ENCODE assay signal across 33 cellular contexts in the genomic region with DNA sequence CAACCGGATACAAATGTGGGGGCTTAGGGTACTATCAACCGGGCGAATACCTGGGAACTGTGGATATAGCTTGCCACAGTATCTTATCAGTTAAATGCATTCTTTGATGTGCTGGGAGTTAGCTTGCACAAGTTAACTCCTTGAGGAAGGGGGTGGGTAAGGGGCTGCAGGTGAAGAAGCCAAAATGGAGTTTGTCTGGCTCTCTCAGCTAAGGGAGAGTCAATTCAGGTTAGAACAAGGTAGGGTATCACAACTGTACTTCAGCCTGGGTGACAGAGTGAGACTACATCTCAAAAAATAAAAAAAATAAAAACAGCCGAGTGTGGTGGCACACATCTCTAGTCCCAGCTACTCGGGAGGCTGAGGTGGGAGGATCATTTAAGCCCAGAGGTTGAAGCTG. TPM values are rescaled to one million over a fixed set of nuclear protein-coding genes. Genes with fewer than 3 reads are reported as not detected.
"Had no signal": no experiment of that assay in that cellular context is flagged by ENCODE, and none has a peak within 500 bp of the region (broad histone marks: within the 10 kb centered on the region; RNA-seq: fewer than 3 reads in every experiment).

No MANE protein-coding gene starts in this region.

- H3K4me1 ChIP-seq: stomach, suprapubic skin, testis, thyroid gland, tibial artery, tibial nerve, transverse colon, upper lobe of left lung, upper lobe of right lung, uterus, vagina had no signal

- H3K9me3 ChIP-seq: suprapubic skin, testis, thyroid gland, tibial artery, transverse colon, upper lobe of right lung, uterus, vagina had no signal

- H3K27ac Mint-ChIP-seq: stimulated activated effector memory CD8-positive, alpha-beta T cell treated with anti-CD3 and anti-CD28 coated beads, Interleukin-12 subunit alpha, Interleukin-12 subunit beta, amount 100 ng/mL, for 72 hours; stimulated activated memory B cell treated with anti-CD40 and anti-IgM and Interleukin-4, amounts not matched to agents 10 μg/mL and 1 μg/mL and 100 μg/mL, for 72 hours; stimulated activated naive B cell treated with anti-CD40 and anti-IgM and Interleukin-4, amounts not matched to agents 10 μg/mL and 1 μg/mL and 100 μg/mL, for 72 hours; stimulated activated naive CD8-positive, alpha-beta T cell treated with anti-CD3 and anti-CD28 coated beads, Interleukin-15, Interleukin-2, amounts not matched to agents 100 ng/mL and 50 ng/mL, for 24 hours; type B pancreatic cell had no signal

- ATAC-seq: stimulated activated effector memory CD8-positive, alpha-beta T cell treated with anti-CD3 and anti-CD28 coated beads, Interleukin-12 subunit alpha, Interleukin-12 subunit beta, amount 100 ng/mL, for 72 hours; stimulated activated memory B cell treated with anti-CD40 and anti-IgM and Interleukin-4, amounts not matched to agents 10 μg/mL and 1 μg/mL and 100 μg/mL, for 72 hours; stimulated activated naive B cell treated with anti-CD40 and anti-IgM and Interleukin-4, amounts not matched to agents 10 μg/mL and 1 μg/mL and 100 μg/mL, for 72 hours; stimulated activated naive CD8-positive, alpha-beta T cell treated with anti-CD3 and anti-CD28 coated beads, Interleukin-15, amount 100 ng/mL, for 72 hours; stimulated activated naive CD8-positive, alpha-beta T cell treated with anti-CD3 and anti-CD28 coated beads, Interleukin-15, Interleukin-2, amounts not matched to agents 100 U/mL and 50 U/mL, for 24 hours; upper lobe of right lung had no signal

- H3K4me1 Mint-ChIP-seq: stimulated activated memory B cell treated with anti-CD40 and anti-IgM and Interleukin-4, amounts not matched to agents 10 μg/mL and 1 μg/mL and 100 μg/mL, for 72 hours; stimulated activated naive B cell treated with anti-CD40 and anti-IgM and Interleukin-4, amounts not matched to agents 10 μg/mL and 1 μg/mL and 100 μg/mL, for 72 hours had no signal

- H3K36me3 ChIP-seq: stomach, suprapubic skin, thoracic aorta, thyroid gland, tibial artery, tibial nerve, transverse colon, upper lobe of left lung, upper lobe of right lung, uterus, vagina had no signal

- H3K27me3 ChIP-seq: suprapubic skin, testis, thyroid gland, tibial nerve, transverse colon, upper lobe of left lung, upper lobe of right lung, uterus, vagina had no signal

- H3K27ac ChIP-seq: stomach, suprapubic skin, thoracic aorta, thyroid gland, tibial artery, tibial nerve, transverse colon, upper lobe of left lung, upper lobe of right lung, uterus, vagina had no signal

- H3K36me3 Mint-ChIP-seq: stimulated activated effector memory CD8-positive, alpha-beta T cell treated with anti-CD3 and anti-CD28 coated beads, Interleukin-12 subunit alpha, Interleukin-12 subunit beta, amount 100 ng/mL, for 72 hours; type B pancreatic cell had no signal

- H3K4me3 Mint-ChIP-seq: stimulated activated effector memory CD8-positive, alpha-beta T cell treated with anti-CD3 and anti-CD28 coated beads, Interleukin-12 subunit alpha, Interleukin-12 subunit beta, amount 100 ng/mL, for 72 hours; stimulated activated memory B cell treated with anti-CD40 and anti-IgM and Interleukin-4, amounts not matched to agents 10 μg/mL and 1 μg/mL and 100 μg/mL, for 72 hours; stimulated activated naive B cell treated with anti-CD40 and anti-IgM and Interleukin-4, amounts not matched to agents 10 μg/mL and 1 μg/mL and 100 μg/mL, for 72 hours; stimulated activated naive CD8-positive, alpha-beta T cell treated with anti-CD3 and anti-CD28 coated beads, Interleukin-15, amount 100 ng/mL, for 72 hours; stimulated activated naive CD8-positive, alpha-beta T cell treated with anti-CD3 and anti-CD28 coated beads, Interleukin-15, Interleukin-2, amounts not matched to agents 100 ng/mL and 50 ng/mL, for 24 hours; type B pancreatic cell had no signal

- DNase-seq: stimulated activated CD4-positive, alpha-beta T cell treated with anti-CD3 and anti-CD28 coated beads, Interleukin-2, amount 100 ng/mL, for 48 hours; stimulated activated CD4-positive, alpha-beta T cell treated with anti-CD3 and anti-CD28 coated beads, Interleukin-4, amount 100 ng/mL, for 1 hour; stimulated activated CD4-positive, alpha-beta T cell treated with anti-CD3 and anti-CD28 coated beads, Interleukin-4, amount 100 ng/mL, for 24 hours; stimulated activated CD4-positive, alpha-beta T cell treated with anti-CD3 and anti-CD28 coated beads, Interleukin-4, amount 100 ng/mL, for 4 hours; stimulated activated CD8-positive, alpha-beta memory T cell treated with anti-CD3 and anti-CD28 coated beads, Interleukin-4, amount 100 ng/mL, for 48 hours; stimulated activated naive B cell treated with anti-CD40 and anti-IgM and Interleukin-4, amounts not matched to agents 10 μg/mL and 1 μg/mL and 100 μg/mL, for 72 hours; stimulated activated naive CD4-positive, alpha-beta T cell; stimulated activated naive CD4-positive, alpha-beta T cell treated with Interleukin-2 at 50 U/mL for 16 hours; stimulated activated naive CD8-positive, alpha-beta T cell treated with anti-CD3 and anti-CD28 coated beads, Interleukin-15, amount 100 ng/mL, for 72 hours; stimulated activated naive CD8-positive, alpha-beta T cell treated with anti-CD3 and anti-CD28 coated beads, Interleukin-15, Interleukin-2, amounts not matched to agents 100 U/mL and 50 U/mL, for 24 hours; stomach; substantia nigra; testis; thyroid gland; tibial artery; transverse colon; trophoblast cell; upper lobe of left lung; upper lobe of right lung; uterus had no signal

- H3K27me3 Mint-ChIP-seq: stimulated activated memory B cell treated with anti-CD40 and anti-IgM and Interleukin-4, amounts not matched to agents 10 μg/mL and 1 μg/mL and 100 μg/mL, for 72 hours; stimulated activated naive CD8-positive, alpha-beta T cell treated with anti-CD3 and anti-CD28 coated beads, Interleukin-15, amount 100 ng/mL, for 72 hours; stimulated activated naive CD8-positive, alpha-beta T cell treated with anti-CD3 and anti-CD28 coated beads, Interleukin-15, Interleukin-2, amounts not matched to agents 100 ng/mL and 50 ng/mL, for 24 hours had no signal

- H3K9me3 Mint-ChIP-seq: type B pancreatic cell had no signal

- H3K4me3 ChIP-seq: stomach, suprapubic skin, testis, thoracic aorta, thyroid gland, tibial artery, tibial nerve, transverse colon, upper lobe of left lung, upper lobe of right lung, uterus, vagina had no signal

- FAIRE-seq: urothelium cell line had no signal

RNA-seq across cellular contexts. Expression of a gene that starts 8.5 kb away (rescaled TPM):
- total RNA-seq: stomach, subcutaneous adipose tissue, suprapubic skin, temporal lobe, thoracic aorta, thyroid gland, tibial nerve, upper lobe of left lung, upper lobe of right lung, ureter, vagina had no signal
- polyA plus RNA-seq: stomach, urinary bladder had no signal
